In the genomic region with DNA sequence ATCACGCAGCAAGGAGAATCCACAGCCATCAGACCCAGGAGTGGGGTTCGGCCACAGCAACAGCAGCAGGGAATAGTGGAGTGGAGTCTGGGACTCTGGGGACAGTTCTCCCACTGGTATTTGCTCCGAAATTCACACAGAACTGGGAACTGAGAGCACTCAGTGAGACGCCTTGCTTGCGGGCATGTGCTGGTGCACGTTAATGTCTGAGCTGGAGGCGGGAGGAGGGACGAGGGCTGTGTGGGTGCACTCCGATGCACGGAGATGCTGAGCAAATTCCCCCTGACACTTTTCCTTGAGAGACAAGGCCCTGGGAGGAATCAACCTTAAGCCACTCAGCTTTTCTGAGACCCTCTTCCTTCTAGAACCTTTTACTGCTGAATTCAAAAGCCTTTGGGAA, we compare ENCODE assay signal across 21 cellular contexts. TPM values are rescaled to one million over a fixed set of nuclear protein-coding genes. Genes with fewer than 3 reads are reported as not detected.
A peak's percentile ranks its signal among the peaks of the same experiment; 100 is the strongest.
DNase-seq lines count a peak whose midpoint lies in the region; ATAC-seq, FAIRE-seq and TF ChIP-seq lines count a peak whose summit lies in the region.
"Had no signal": no experiment of that assay in that cellular context is flagged by ENCODE, and none has a peak within 500 bp of the region (broad histone marks: within the 10 kb centered on the region; RNA-seq: fewer than 3 reads in every experiment).

No MANE protein-coding gene starts in this region.

- no peak overlapping the region for H4K8ac ChIP-seq in trophoblast cell (ENCODE audit: low read depth, low read length)

- DNase-seq in GM12892 (ENCODE audit: insufficient read length) = no peak
- DNase-seq in hepatocyte (ENCODE audit: low spot score) = no peak
- DNase-seq in trophoblast cell = no peak
- DNase-seq in activated T-helper 2 cell treated with anti-CD3 and anti-CD28 coated beads, Interferon-gamma antibody, Interleukin-2, Interleukin-4, amounts not matched to agents 10 μg/mL and 5 μg/mL and 100 μg/mL, durations not matched to agents 14 hours and 24 hours and 36 hours (ENCODE audit: low spot score) = no peak
- DNase-seq in activated CD8-positive, alpha-beta T cell treated with anti-CD3 and anti-CD28 coated beads for 36 hours = no peak
- DNase-seq in NK-92 (lab: John Stamatoyannopoulos, UW; ENCODE audit: unreplicated experiment) = no peak
- DNase-seq: CD4-positive, alpha-beta T cell; COR-L47; DMS79 treated with DMSO at 0.1 percent for 48 hours; GM23248; HCEC 1CT; KBM-7; NCI-H1092 treated with DMSO at 0.1 percent for 48 hours; NCI-H146; NCI-H2029; NCI-H510A treated with DMSO at 0.1 percent for 48 hours; NCI-H748 treated with DMSO at 0.1 percent for 48 hours; SHP77 had no signal

- POLR2A ChIA-PET in activated CD8-positive, alpha-beta T cell treated with anti-CD3 and anti-CD28 coated beads for 36 hours (lab: Charles Lee) = interaction anchor here (0.6 to 0.9 kb wide), 2 partner anchors 78 to 291 kb away, joined by 3 to 4 read pairs; no protein-coding TSS in a partner anchor

- no peak overlapping the region for H4K12ac ChIP-seq in trophoblast cell (ENCODE audit: low read depth, low read length)

- intact Hi-C loops in activated T-helper 2 cell treated with anti-CD3 and anti-CD28 coated beads, Interferon-gamma antibody, Interleukin-2, Interleukin-4, amounts not matched to agents 10 μg/mL and 5 μg/mL and 100 μg/mL, durations not matched to agents 14 hours and 24 hours and 36 hours (cut with micrococcal nuclease) = loop anchor here (5.0 kb wide), 1 partner anchor 36 kb away; no protein-coding TSS in a partner anchor
- intact Hi-C loops in activated CD8-positive, alpha-beta T cell treated with anti-CD3 and anti-CD28 coated beads for 36 hours (cut with micrococcal nuclease) = no loop called here

- no peak overlapping the region for H3K27ac Mint-ChIP-seq in activated T-helper 2 cell treated with anti-CD3 and anti-CD28 coated beads, Interferon-gamma antibody, Interleukin-2, Interleukin-4, amounts not matched to agents 10 μg/mL and 5 μg/mL and 100 μg/mL, durations not matched to agents 14 hours and 24 hours and 36 hours
- no peak overlapping the region for H3K27ac Mint-ChIP-seq in activated CD8-positive, alpha-beta T cell treated with anti-CD3 and anti-CD28 coated beads for 36 hours
- H3K27ac Mint-ChIP-seq: CD4-positive, alpha-beta T cell had no signal

- peaks cover 8% of the 10 kb centered on the region for H3K79me1 ChIP-seq in trophoblast cell (ENCODE audit: low read length)

- H3K23ac ChIP-seq in trophoblast cell (ENCODE audit: low read length) = no peak overlapping the region

- no peak overlapping the region for H2BK120ac ChIP-seq in trophoblast cell (ENCODE audit: insufficient read depth, low read length, poor library complexity)

- no peak overlapping the region for H3K4ac ChIP-seq in trophoblast cell (ENCODE audit: low read depth, low read length)

- no peaks in the 10 kb centered on the region for H3K9me3 Mint-ChIP-seq in activated T-helper 2 cell treated with anti-CD3 and anti-CD28 coated beads, Interferon-gamma antibody, Interleukin-2, Interleukin-4, amounts not matched to agents 10 μg/mL and 5 μg/mL and 100 μg/mL, durations not matched to agents 14 hours and 24 hours and 36 hours
- H3K9me3 Mint-ChIP-seq in activated CD8-positive, alpha-beta T cell treated with anti-CD3 and anti-CD28 coated beads for 36 hours = no peaks in the 10 kb centered on the region
- H3K9me3 Mint-ChIP-seq: CD4-positive, alpha-beta T cell had no signal

- H3K14ac ChIP-seq in trophoblast cell (ENCODE audit: low read length) = peak overlapping the region; percentile 7

- H2AK5ac ChIP-seq in trophoblast cell (ENCODE audit: low read length) = no peak overlapping the region

- TF ChIP-seq POLR2A in GM12892 (IDR thresholded peaks at IDR 0.05; ENCODE audit: low read depth, low read length) = no peak

- no peaks in the 10 kb centered on the region for H3K36me3 Mint-ChIP-seq in activated T-helper 2 cell treated with anti-CD3 and anti-CD28 coated beads, Interferon-gamma antibody, Interleukin-2, Interleukin-4, amounts not matched to agents 10 μg/mL and 5 μg/mL and 100 μg/mL, durations not matched to agents 14 hours and 24 hours and 36 hours (ENCODE audit: low read depth)
- no peaks in the 10 kb centered on the region for H3K36me3 Mint-ChIP-seq in activated CD8-positive, alpha-beta T cell treated with anti-CD3 and anti-CD28 coated beads for 36 hours (ENCODE audit: low read depth)

- H4K20me1 ChIP-seq in OCI-LY3 (ENCODE audit: insufficient read depth, low read length) = no peaks in the 10 kb centered on the region
- no peaks in the 10 kb centered on the region for H4K20me1 ChIP-seq in hepatocyte (ENCODE audit: insufficient read depth, poor library complexity, severe bottlenecking)
- H4K20me1 ChIP-seq: BLaER1 had no signal

- H3K18ac ChIP-seq in trophoblast cell (ENCODE audit: low read length) = no peak overlapping the region

- no peak overlapping the region for H3K27ac ChIP-seq in OCI-LY3 (ENCODE audit: low read length)
- H3K27ac ChIP-seq in hepatocyte = peak overlapping the region; percentile 9
- H3K27ac ChIP-seq in trophoblast cell (ENCODE audit: low read depth, low read length) = no peak overlapping the region
- H3K27ac ChIP-seq: BLaER1, GM23248 had no signal

- TF ChIP-seq CTCF in OCI-LY3 (IDR thresholded peaks at IDR 0.05; ENCODE audit: low read depth, low read length) (no peak), hepatocyte (IDR thresholded peaks at IDR 0.05; ENCODE audit: poor library complexity) (no peak)
- no peak for TF ChIP-seq CTCF in activated CD8-positive, alpha-beta T cell treated with anti-CD3 and anti-CD28 coated beads for 36 hours (IDR thresholded peaks at IDR 0.05)

- FAIRE-seq in GM12892 (lab: Jason Lieb, UNC) = peak; percentile 50
- FAIRE-seq: GM12891 had no signal

- WGBS in hepatocyte (ENCODE audit: low lambda C conversion rate, missing lambda C conversion rate) = 65% methylated on average over 10 of the region's 10 CpGs
- no CpG with 5 or more reads among the region's 10 CpGs for WGBS in trophoblast cell (ENCODE audit: extremely low coverage, insufficient coverage, insufficient read length)

- H2AFZ ChIP-seq in OCI-LY3 (ENCODE audit: low read depth, low read length) (peak overlapping the region; percentile 56), hepatocyte (no peak overlapping the region), trophoblast cell (ENCODE audit: insufficient read depth, low read length, poor library complexity) (no peak overlapping the region)
- H2AFZ ChIP-seq: GM23248 had no signal

- CTCF ChIA-PET in activated CD8-positive, alpha-beta T cell treated with anti-CD3 and anti-CD28 coated beads for 36 hours (lab: Charles Lee) = interaction anchor here (0.6 to 1.5 kb wide), 3 partner anchors 86 to 129 kb away, joined by 3 to 6 read pairs (median 3); no protein-coding TSS in a partner anchor

- H3K4me3 ChIP-seq in OCI-LY3 (ENCODE audit: low read length) (peak overlapping the region; percentile 53), hepatocyte (no peak overlapping the region), trophoblast cell (ENCODE audit: low read depth, low read length) (no peak overlapping the region)
- H3K4me3 ChIP-seq: BLaER1, GM23248 had no signal

- H4K91ac ChIP-seq in trophoblast cell (ENCODE audit: low read depth, low read length) = no peak overlapping the region

- H3K27me3 Mint-ChIP-seq in activated T-helper 2 cell treated with anti-CD3 and anti-CD28 coated beads, Interferon-gamma antibody, Interleukin-2, Interleukin-4, amounts not matched to agents 10 μg/mL and 5 μg/mL and 100 μg/mL, durations not matched to agents 14 hours and 24 hours and 36 hours (ENCODE audit: low read depth) = peaks cover 17% of the 10 kb centered on the region
- H3K27me3 Mint-ChIP-seq in activated CD8-positive, alpha-beta T cell treated with anti-CD3 and anti-CD28 coated beads for 36 hours = peaks cover 19% of the 10 kb centered on the region

- H3K79me2 ChIP-seq in OCI-LY3 (ENCODE audit: low read length) = no peaks in the 10 kb centered on the region
- no peaks in the 10 kb centered on the region for H3K79me2 ChIP-seq in hepatocyte
- no peaks in the 10 kb centered on the region for H3K79me2 ChIP-seq in trophoblast cell (ENCODE audit: control insufficient read depth, insufficient read depth, low read length, poor library complexity)

- no peaks in the 10 kb centered on the region for H3K9me2 ChIP-seq in hepatocyte (replicated peaks; ENCODE audit: insufficient read depth)

- H3K4me2 ChIP-seq in OCI-LY3 (ENCODE audit: low read length) (peak overlapping the region; percentile 71), hepatocyte (no peak overlapping the region), trophoblast cell (ENCODE audit: low read length) (no peak overlapping the region)
- H3K4me2 ChIP-seq: BLaER1 had no signal

- no peak overlapping the region for H2BK5ac ChIP-seq in trophoblast cell (ENCODE audit: low read depth, low read length, poor library complexity)

- H3K4me1 ChIP-seq in OCI-LY3 (ENCODE audit: low read length) (peaks cover 54% of the 10 kb centered on the region), hepatocyte (ENCODE audit: insufficient read depth) (peaks cover 2% of the 10 kb centered on the region), trophoblast cell (ENCODE audit: control insufficient read depth in 1 of 2, insufficient read depth in 2 of 2, low read length in 2 of 2) (peaks cover 14 to 15% of the 10 kb centered on the region in 2 experiments)

- H3K4me1 Mint-ChIP-seq in activated T-helper 2 cell treated with anti-CD3 and anti-CD28 coated beads, Interferon-gamma antibody, Interleukin-2, Interleukin-4, amounts not matched to agents 10 μg/mL and 5 μg/mL and 100 μg/mL, durations not matched to agents 14 hours and 24 hours and 36 hours (ENCODE audit: low read depth) = peaks cover 7% of the 10 kb centered on the region
- peaks cover 3% of the 10 kb centered on the region for H3K4me1 Mint-ChIP-seq in activated CD8-positive, alpha-beta T cell treated with anti-CD3 and anti-CD28 coated beads for 36 hours (ENCODE audit: low read depth)

- H3K4me3 Mint-ChIP-seq in activated T-helper 2 cell treated with anti-CD3 and anti-CD28 coated beads, Interferon-gamma antibody, Interleukin-2, Interleukin-4, amounts not matched to agents 10 μg/mL and 5 μg/mL and 100 μg/mL, durations not matched to agents 14 hours and 24 hours and 36 hours (ENCODE audit: low read depth) = no peak overlapping the region
- no peak overlapping the region for H3K4me3 Mint-ChIP-seq in activated CD8-positive, alpha-beta T cell treated with anti-CD3 and anti-CD28 coated beads for 36 hours
- H3K4me3 Mint-ChIP-seq: CD4-positive, alpha-beta T cell had no signal

- no peak for ATAC-seq in activated CD8-positive, alpha-beta T cell treated with anti-CD3 and anti-CD28 coated beads for 36 hours

- H3K27me3 ChIP-seq in OCI-LY3 (ENCODE audit: low read depth, low read length) (peaks cover 26% of the 10 kb centered on the region; the same call in 1 of the 2 replicates), hepatocyte (no peaks in the 10 kb centered on the region), trophoblast cell (ENCODE audit: insufficient read depth, low read length) (no peaks in the 10 kb centered on the region)
- H3K27me3 ChIP-seq: BLaER1 had no signal

- no peaks in the 10 kb centered on the region for H3K9me3 ChIP-seq in OCI-LY3 (ENCODE audit: insufficient read depth, low read length)
- no peaks in the 10 kb centered on the region for H3K9me3 ChIP-seq in hepatocyte (ENCODE audit: low read depth)
- H3K9me3 ChIP-seq in trophoblast cell (ENCODE audit: insufficient read depth, low read depth, low read length) = no peaks in the 10 kb centered on the region
- H3K9me3 ChIP-seq: BLaER1 had no signal

- H2BK12ac ChIP-seq in trophoblast cell (ENCODE audit: low read length) = no peak overlapping the region

- H3K36me3 ChIP-seq in OCI-LY3 (replicated peaks; ENCODE audit: low read depth, low read length) (no peaks in the 10 kb centered on the region), hepatocyte (replicated peaks; ENCODE audit: insufficient read depth, low read depth) (no peaks in the 10 kb centered on the region), trophoblast cell (ENCODE audit: control insufficient read depth in 1 of 2, insufficient read depth in 2 of 2, low read length in 2 of 2) (no peaks in the 10 kb centered on the region)
- H3K36me3 ChIP-seq: BLaER1 had no signal

- H3K9ac ChIP-seq in OCI-LY3 (ENCODE audit: low read length) = no peak overlapping the region
- no peak overlapping the region for H3K9ac ChIP-seq in trophoblast cell (ENCODE audit: low read length)
- H3K9ac ChIP-seq: BLaER1, GM23248 had no signal

RNA-seq across cellular contexts. Expression of gene RGS8, which starts 2.9 kb away (rescaled TPM):
- polyA plus RNA-seq in GM12892 (2012; ENCODE audit: missing spikeins) = 0.08 TPM
- 0.04 TPM in 1 of 2 replicates, not detected in the other for total RNA-seq in hepatocyte
- not detected in 2 replicates for polyA plus RNA-seq in hepatocyte
- polyA plus RNA-seq in trophoblast cell (2013) = 0.07 and 0.22 TPM in 2 replicates
- not detected in 2 replicates for total RNA-seq in activated T-helper 2 cell treated with anti-CD3 and anti-CD28 coated beads, Interferon-gamma antibody, Interleukin-2, Interleukin-4, amounts not matched to agents 10 μg/mL and 5 μg/mL and 100 μg/mL, durations not matched to agents 14 hours and 24 hours and 36 hours
- total RNA-seq in activated CD8-positive, alpha-beta T cell treated with anti-CD3 and anti-CD28 coated beads for 36 hours = not detected
- total RNA-seq: CD4-positive, alpha-beta T cell; GM23248 had no signal
- polyA plus RNA-seq: GM23248 had no signal
